8 cellular contexts compared by ENCODE assay signal in genomic region chr6:25017932-25018581, GRCh38.
DNase-seq lines count a peak whose midpoint lies in the region; ATAC-seq lines count a peak whose summit lies in the region.

No MANE protein-coding gene starts in this region.

- no peaks in the 10 kb centered on the region for H3K27me3 Mint-ChIP-seq in activated CD4-positive, alpha-beta T cell treated with anti-CD3 and anti-CD28 coated beads, Interleukin-2, amount 10 ng/mL, durations not matched to agents 24 days and 14 days

- no peak overlapping the region for H4K91ac ChIP-seq in mesenchymal stem cell (ENCODE audit: low read length)

- H3K27ac ChIP-seq in mesenchymal stem cell (ENCODE audit: low read length, poor library complexity, severe bottlenecking) = no peak overlapping the region

- H2AK5ac ChIP-seq in mesenchymal stem cell (ENCODE audit: low read length, severe bottlenecking) = no peak overlapping the region

- H2BK120ac ChIP-seq in mesenchymal stem cell (ENCODE audit: low read depth, low read length) = no peak overlapping the region

- no peak overlapping the region for H2BK5ac ChIP-seq in mesenchymal stem cell (ENCODE audit: low read depth, low read length, poor library complexity, severe bottlenecking)

- WGBS in mesenchymal stem cell = 37% methylated on average over 6 of the region's 7 CpGs

- no peak overlapping the region for H3K18ac ChIP-seq in mesenchymal stem cell (ENCODE audit: low read depth in 1 of 2, low read length in 2 of 2)

- peaks cover 2% of the 10 kb centered on the region for H3K4me1 ChIP-seq in mesenchymal stem cell (ENCODE audit: control insufficient read depth, insufficient read depth, low read depth, low read length)

- H3K27ac Mint-ChIP-seq in activated CD4-positive, alpha-beta T cell treated with anti-CD3 and anti-CD28 coated beads, Interleukin-2, amount 10 ng/mL, durations not matched to agents 24 days and 14 days = peak overlapping the region; percentile 84
- H3K27ac Mint-ChIP-seq in stimulated activated effector memory CD8-positive, alpha-beta T cell treated with anti-CD3 and anti-CD28 coated beads, Interleukin-12 subunit alpha, Interleukin-12 subunit beta, amount 100 ng/mL, for 72 hours = peak overlapping the region; percentile 70

- no peak overlapping the region for H2BK15ac ChIP-seq in mesenchymal stem cell (ENCODE audit: low read depth, poor library complexity, severe bottlenecking)

- no peak overlapping the region for H3K23ac ChIP-seq in mesenchymal stem cell (ENCODE audit: low read length in 2 of 2)

- DNase-seq in COLO829 (ENCODE audit: low spot score) (peak; percentile 71), NCI-H226 (peak; percentile 58), mesenchymal stem cell (peak; percentile 47)
- peak; percentile 93 for DNase-seq in activated CD4-positive, alpha-beta T cell treated with anti-CD3 and anti-CD28 coated beads, Interleukin-2, amount 10 ng/mL, durations not matched to agents 24 days and 14 days
- peak; percentile 70 for DNase-seq in effector CD8-positive, alpha-beta T cell (lab: John Stamatoyannopoulos, UW)
- DNase-seq in stimulated activated effector memory CD8-positive, alpha-beta T cell treated with anti-CD3 and anti-CD28 coated beads, Interleukin-12 subunit alpha, Interleukin-12 subunit beta, amount 100 ng/mL, for 72 hours (ENCODE audit: low spot score in 2 of 2) = peak in 1 of 2 donors; percentile 77

- H3K4me1 Mint-ChIP-seq in activated CD4-positive, alpha-beta T cell treated with anti-CD3 and anti-CD28 coated beads, Interleukin-2, amount 10 ng/mL, durations not matched to agents 24 days and 14 days = peaks cover 32% of the 10 kb centered on the region
- H3K4me1 Mint-ChIP-seq in stimulated activated effector memory CD8-positive, alpha-beta T cell treated with anti-CD3 and anti-CD28 coated beads, Interleukin-12 subunit alpha, Interleukin-12 subunit beta, amount 100 ng/mL, for 72 hours = peaks cover 40% of the 10 kb centered on the region

- intact Hi-C loops in activated CD4-positive, alpha-beta T cell treated with anti-CD3 and anti-CD28 coated beads, Interleukin-2, amount 10 ng/mL, durations not matched to agents 24 days and 14 days (cut with micrococcal nuclease) = loop anchor here (1.0 to 5.0 kb wide), 7 partner anchors 26 to 436 kb away; no protein-coding TSS in a partner anchor

- no peaks in the 10 kb centered on the region for H3K9me3 Mint-ChIP-seq in activated CD4-positive, alpha-beta T cell treated with anti-CD3 and anti-CD28 coated beads, Interleukin-2, amount 10 ng/mL, durations not matched to agents 24 days and 14 days
- no peaks in the 10 kb centered on the region for H3K9me3 Mint-ChIP-seq in stimulated activated effector memory CD8-positive, alpha-beta T cell treated with anti-CD3 and anti-CD28 coated beads, Interleukin-12 subunit alpha, Interleukin-12 subunit beta, amount 100 ng/mL, for 72 hours

- H3K36me3 Mint-ChIP-seq in activated CD4-positive, alpha-beta T cell treated with anti-CD3 and anti-CD28 coated beads, Interleukin-2, amount 10 ng/mL, durations not matched to agents 24 days and 14 days (ENCODE audit: low read depth) = peaks cover 5% of the 10 kb centered on the region
- H3K36me3 Mint-ChIP-seq in stimulated activated effector memory CD8-positive, alpha-beta T cell treated with anti-CD3 and anti-CD28 coated beads, Interleukin-12 subunit alpha, Interleukin-12 subunit beta, amount 100 ng/mL, for 72 hours = peaks cover 21% of the 10 kb centered on the region

- no peaks in the 10 kb centered on the region for H3K27me3 ChIP-seq in mesenchymal stem cell (ENCODE audit: control insufficient read depth in 1 of 2, insufficient read depth in 1 of 2, low read length in 2 of 2)

- H3K4ac ChIP-seq in mesenchymal stem cell (ENCODE audit: low read depth in 1 of 2, low read length in 2 of 2) = no peak overlapping the region

- H3K4me3 Mint-ChIP-seq in activated CD4-positive, alpha-beta T cell treated with anti-CD3 and anti-CD28 coated beads, Interleukin-2, amount 10 ng/mL, durations not matched to agents 24 days and 14 days = peak overlapping the region; percentile 31
- H3K4me3 Mint-ChIP-seq in stimulated activated effector memory CD8-positive, alpha-beta T cell treated with anti-CD3 and anti-CD28 coated beads, Interleukin-12 subunit alpha, Interleukin-12 subunit beta, amount 100 ng/mL, for 72 hours = peak overlapping the region; percentile 9

- no peak overlapping the region for H2AFZ ChIP-seq in mesenchymal stem cell (ENCODE audit: low read depth, low read length)

- no peaks in the 10 kb centered on the region for H3K79me1 ChIP-seq in mesenchymal stem cell (replicated peaks; ENCODE audit: low read length, poor library complexity, severe bottlenecking)

- H3K14ac ChIP-seq in mesenchymal stem cell (ENCODE audit: low read length in 2 of 2) = no peak overlapping the region

- no peaks in the 10 kb centered on the region for H3K9me3 ChIP-seq in mesenchymal stem cell (ENCODE audit: control insufficient read depth, low read length)

- H3K4me2 ChIP-seq in mesenchymal stem cell (ENCODE audit: low read length, poor library complexity, severe bottlenecking) = no peak overlapping the region

- no peak overlapping the region for H3K4me3 ChIP-seq in mesenchymal stem cell (ENCODE audit: insufficient read depth in 1 of 2, low read depth in 1 of 2, low read length in 2 of 2)

- no peak overlapping the region for H2BK12ac ChIP-seq in mesenchymal stem cell (ENCODE audit: low read length in 2 of 2)

- peak; percentile 56 for ATAC-seq in GM21825 (IDR thresholded peaks at IDR 0.05; ENCODE audit: unreplicated experiment)
- ATAC-seq in stimulated activated effector memory CD8-positive, alpha-beta T cell treated with anti-CD3 and anti-CD28 coated beads, Interleukin-12 subunit alpha, Interleukin-12 subunit beta, amount 100 ng/mL, for 72 hours = peak; percentile 87
- ATAC-seq in HG03135 (IDR thresholded peaks at IDR 0.05; ENCODE audit: unreplicated experiment) = no peak

- H3K36me3 ChIP-seq in mesenchymal stem cell (ENCODE audit: control insufficient read depth in 1 of 2, insufficient read depth in 2 of 2, low read depth in 1 of 2, low read length in 2 of 2) = no peaks in the 10 kb centered on the region

- H3K9ac ChIP-seq in mesenchymal stem cell (ENCODE audit: low read length) = no peak overlapping the region

- H4K8ac ChIP-seq in mesenchymal stem cell (ENCODE audit: low read length) = no peak overlapping the region
